ENCODE assay signal across 1 cellular context in the genomic region with DNA sequence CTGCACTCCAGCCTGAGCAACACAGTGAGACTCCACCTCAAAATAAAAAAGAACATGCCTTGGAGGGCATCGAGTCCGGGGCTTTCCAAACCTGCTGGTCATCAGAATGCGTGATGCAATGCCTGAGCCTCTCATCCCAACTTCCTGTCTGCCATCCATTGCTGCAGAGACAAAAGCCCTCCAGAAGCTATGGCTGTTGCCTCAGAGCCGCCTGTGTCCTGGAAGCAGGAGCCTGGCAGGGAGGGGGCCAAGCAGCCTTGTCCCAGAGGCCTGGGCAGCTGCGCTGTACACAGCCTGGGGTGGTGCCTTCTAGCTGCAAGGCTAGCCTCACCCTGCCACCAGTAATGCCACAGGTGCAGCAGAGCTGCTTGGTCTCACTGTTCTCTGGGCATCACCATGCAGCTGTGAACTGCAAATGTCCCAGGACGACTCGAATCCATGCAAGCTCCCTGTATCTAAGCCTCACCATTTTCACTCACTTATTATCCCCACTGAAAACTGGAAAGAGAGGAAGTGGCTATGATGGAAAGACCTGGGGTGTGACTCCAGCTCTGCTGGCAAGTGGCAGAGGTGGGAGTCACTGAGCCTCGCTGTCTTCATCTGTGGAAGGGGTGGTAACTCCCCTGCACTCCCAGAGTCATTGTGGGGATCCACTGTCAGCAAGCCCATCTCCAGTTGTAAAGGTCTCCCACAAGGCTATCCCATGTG.
TF ChIP-seq lines count a peak whose summit lies in the region.

No MANE protein-coding gene starts in this region.

TF ChIP-seq in HepG2, 621 proteins besides CTCF, POLR2A, EP300 and RAD21:
- TF ChIP-seq POGZ (CRISPR knock-in tag; IDR thresholded peaks at IDR 0.05) (no peak), ATF1 (CRISPR knock-in tag; IDR thresholded peaks at IDR 0.05) (no peak), ZNF547 (CRISPR knock-in tag; IDR thresholded peaks at IDR 0.05) (no peak), ZNF292 (CRISPR knock-in tag; IDR thresholded peaks at IDR 0.05; ENCODE audit: borderline replicate concordance, low read depth) (no peak), JUNB (CRISPR knock-in tag; IDR thresholded peaks at IDR 0.05; ENCODE audit: borderline replicate concordance) (no peak), ZNF230 (CRISPR knock-in tag; IDR thresholded peaks at IDR 0.05) (no peak), KDM4B (CRISPR knock-in tag; IDR thresholded peaks at IDR 0.05) (no peak)
- TF ChIP-seq, protein P1, sequence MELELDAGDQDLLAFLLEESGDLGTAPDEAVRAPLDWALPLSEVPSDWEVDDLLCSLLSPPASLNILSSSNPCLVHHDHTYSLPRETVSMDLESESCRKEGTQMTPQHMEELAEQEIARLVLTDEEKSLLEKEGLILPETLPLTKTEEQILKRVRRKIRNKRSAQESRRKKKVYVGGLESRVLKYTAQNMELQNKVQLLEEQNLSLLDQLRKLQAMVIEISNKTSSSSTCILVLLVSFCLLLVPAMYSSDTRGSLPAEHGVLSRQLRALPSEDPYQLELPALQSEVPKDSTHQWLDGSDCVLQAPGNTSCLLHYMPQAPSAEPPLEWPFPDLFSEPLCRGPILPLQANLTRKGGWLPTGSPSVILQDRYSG (CRISPR knock-in tag; IDR thresholded peaks at IDR 0.05) = no peak
- TF ChIP-seq, protein P2, sequence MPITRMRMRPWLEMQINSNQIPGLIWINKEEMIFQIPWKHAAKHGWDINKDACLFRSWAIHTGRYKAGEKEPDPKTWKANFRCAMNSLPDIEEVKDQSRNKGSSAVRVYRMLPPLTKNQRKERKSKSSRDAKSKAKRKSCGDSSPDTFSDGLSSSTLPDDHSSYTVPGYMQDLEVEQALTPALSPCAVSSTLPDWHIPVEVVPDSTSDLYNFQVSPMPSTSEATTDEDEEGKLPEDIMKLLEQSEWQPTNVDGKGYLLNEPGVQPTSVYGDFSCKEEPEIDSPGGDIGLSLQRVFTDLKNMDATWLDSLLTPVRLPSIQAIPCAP (CRISPR knock-in tag; IDR thresholded peaks at IDR 0.05; ENCODE audit: low read depth) = no peak
